In genomic region chr15:41332788-41333527, GRCh38 we compare ENCODE assay signal across 1 cellular context.
A peak's percentile ranks its signal among the peaks of the same experiment; 100 is the strongest.
TF ChIP-seq lines count a peak whose summit lies in the region.

Gene NUSAP1 (plus strand): TSS chr15:41332881. CDS start chr15:41332958, 77 bp downstream.

TF ChIP-seq in GM12878, 131 proteins besides CTCF, POLR2A, EP300 and RAD21 (continued from another document):
- TF ChIP-seq SKIL (IDR thresholded peaks at IDR 0.05; ENCODE audit: low read depth, poor library complexity, severe bottlenecking) (no peak), BMI1 (IDR thresholded peaks at IDR 0.05; ENCODE audit: borderline replicate concordance) (no peak), SIX5 (IDR thresholded peaks at IDR 0.05; ENCODE audit: low read depth, low read length, severe bottlenecking) (no peak), ELK1 (IDR thresholded peaks at IDR 0.05; ENCODE audit: low read depth, low read length) (0 out of 2 replicates have a peak, but pooled peaks have one; percentile 15), RAD51 (IDR thresholded peaks at IDR 0.05) (peak; percentile 51; the same call in 1 of the 2 replicates), POU2F2 (IDR thresholded peaks at IDR 0.05; ENCODE audit: borderline replicate concordance, low read depth, low read length) (peak; percentile 86; the same call in 2 of the 3 replicates)
